In genomic region chr11:72642815-72643511, GRCh38 we compare ENCODE assay signal across 1 cellular context.
TF ChIP-seq lines count a peak whose summit lies in the region.

No MANE protein-coding gene starts in this region.

TF ChIP-seq in HepG2, 621 proteins besides CTCF, POLR2A, EP300 and RAD21 (continued from another document and continues in another):
- no peak for TF ChIP-seq ZNF770 (CRISPR knock-in tag; IDR thresholded peaks at IDR 0.05)
- TF ChIP-seq ZNF331 (CRISPR knock-in tag; IDR thresholded peaks at IDR 0.05), result no peak
- TF ChIP-seq TRIM24 (CRISPR knock-in tag; IDR thresholded peaks at IDR 0.05), result no peak
- TF ChIP-seq E2F2 (CRISPR knock-in tag; IDR thresholded peaks at IDR 0.05; ENCODE audit: borderline replicate concordance), result no peak
- TF ChIP-seq SOX13 (IDR thresholded peaks at IDR 0.05), result no peak
- TF ChIP-seq SOX13 (CRISPR knock-in tag; conservative IDR thresholded peaks at IDR 0.05 in 1 of 2, IDR thresholded peaks at IDR 0.05 in 1 of 2), result no peak
- no peak for TF ChIP-seq ZNF570 (CRISPR knock-in tag; IDR thresholded peaks at IDR 0.05; ENCODE audit: borderline replicate concordance)
- no peak for TF ChIP-seq ZNF773 (CRISPR knock-in tag; IDR thresholded peaks at IDR 0.05; ENCODE audit: borderline replicate concordance)
- TF ChIP-seq ZNF496 (CRISPR knock-in tag; IDR thresholded peaks at IDR 0.05; ENCODE audit: insufficient replicate concordance), result no peak
- no peak for TF ChIP-seq JARID2 (CRISPR knock-in tag; IDR thresholded peaks at IDR 0.05; ENCODE audit: insufficient replicate concordance)
- TF ChIP-seq HNRNPUL1 (IDR thresholded peaks at IDR 0.05; ENCODE audit: low read depth, low read length), result no peak
- no peak for TF ChIP-seq RBAK (CRISPR knock-in tag; IDR thresholded peaks at IDR 0.05)
- no peak for TF ChIP-seq ZNF10 (CRISPR knock-in tag; IDR thresholded peaks at IDR 0.05; ENCODE audit: borderline replicate concordance, low read depth)
- TF ChIP-seq TFDP2 (CRISPR knock-in tag; IDR thresholded peaks at IDR 0.05), result no peak; the same call in 1 of the 2 replicates
- no peak for TF ChIP-seq TFAP4 (IDR thresholded peaks at IDR 0.05; ENCODE audit: borderline replicate concordance, low read depth)
- no peak for TF ChIP-seq ZNF569 (CRISPR knock-in tag; IDR thresholded peaks at IDR 0.05; ENCODE audit: borderline replicate concordance)
- TF ChIP-seq LRRFIP1 (CRISPR knock-in tag; conservative IDR thresholded peaks at IDR 0.05), result no peak
- TF ChIP-seq ZNF329 (CRISPR knock-in tag; IDR thresholded peaks at IDR 0.05; ENCODE audit: low read depth), result no peak
- no peak for TF ChIP-seq ZBTB49 (CRISPR knock-in tag; IDR thresholded peaks at IDR 0.05; ENCODE audit: borderline replicate concordance)
- TF ChIP-seq SNAI1 (CRISPR knock-in tag; IDR thresholded peaks at IDR 0.05; ENCODE audit: borderline replicate concordance), result no peak
- no peak for TF ChIP-seq FOSL2 (CRISPR knock-in tag; IDR thresholded peaks at IDR 0.05)
- peak; percentile 80 for TF ChIP-seq KDM2A (CRISPR knock-in tag; IDR thresholded peaks at IDR 0.05; ENCODE audit: borderline replicate concordance, low read depth)
- TF ChIP-seq ISL2 (CRISPR knock-in tag; IDR thresholded peaks at IDR 0.05), result no peak
- TF ChIP-seq SOX6 (IDR thresholded peaks at IDR 0.05), result no peak
- TF ChIP-seq SOX6 (CRISPR knock-in tag; IDR thresholded peaks at IDR 0.05), result no peak
- TF ChIP-seq SNAPC2 (CRISPR knock-in tag; IDR thresholded peaks at IDR 0.05), result peak; percentile 56; the same call in 1 of the 2 replicates
- no peak for TF ChIP-seq ZNF672 (CRISPR knock-in tag; IDR thresholded peaks at IDR 0.05)
- TF ChIP-seq FOXO4 (CRISPR knock-in tag; conservative IDR thresholded peaks at IDR 0.05), result no peak
- TF ChIP-seq ZNF547 (CRISPR knock-in tag; IDR thresholded peaks at IDR 0.05), result peak; percentile 56; the same call in 1 of the 2 replicates
- TF ChIP-seq TIGD3 (CRISPR knock-in tag; IDR thresholded peaks at IDR 0.05; ENCODE audit: borderline replicate concordance), result no peak
- TF ChIP-seq GABPB1 (CRISPR knock-in tag; IDR thresholded peaks at IDR 0.05), result peak; percentile 56; the same call in 1 of the 2 replicates
- TF ChIP-seq HOXD1 (CRISPR knock-in tag; IDR thresholded peaks at IDR 0.05), result no peak
- no peak for TF ChIP-seq ZNF639 (CRISPR knock-in tag; conservative IDR thresholded peaks at IDR 0.05)
- TF ChIP-seq REXO4 (CRISPR knock-in tag; IDR thresholded peaks at IDR 0.05; ENCODE audit: borderline replicate concordance), result no peak
- no peak for TF ChIP-seq NCOR1 (IDR thresholded peaks at IDR 0.05; ENCODE audit: borderline replicate concordance, low read length)
- TF ChIP-seq MLLT10 (CRISPR knock-in tag; IDR thresholded peaks at IDR 0.05), result no peak
- no peak for TF ChIP-seq KMT2A (CRISPR knock-in tag; IDR thresholded peaks at IDR 0.05)
- no peak for TF ChIP-seq STAT6 (CRISPR knock-in tag; IDR thresholded peaks at IDR 0.05; ENCODE audit: borderline replicate concordance)
- TF ChIP-seq ETV5 (CRISPR knock-in tag; IDR thresholded peaks at IDR 0.05; ENCODE audit: borderline replicate concordance), result no peak
- no peak for TF ChIP-seq SNAPC5 (CRISPR knock-in tag; IDR thresholded peaks at IDR 0.05; ENCODE audit: borderline replicate concordance)
- no peak for TF ChIP-seq HNF4G (IDR thresholded peaks at IDR 0.05; ENCODE audit: borderline replicate concordance, low read depth, low read length)
- TF ChIP-seq HNF4G (CRISPR knock-in tag; IDR thresholded peaks at IDR 0.05; ENCODE audit: borderline replicate concordance, low read depth), result no peak
- no peak for TF ChIP-seq XBP1 (CRISPR knock-in tag; IDR thresholded peaks at IDR 0.05)
- no peak for TF ChIP-seq ZNF367 (CRISPR knock-in tag; IDR thresholded peaks at IDR 0.05; ENCODE audit: borderline replicate concordance)
- TF ChIP-seq ZNF775 (CRISPR knock-in tag; IDR thresholded peaks at IDR 0.05; ENCODE audit: borderline replicate concordance), result no peak
